ENCODE assay signal across 18 cellular contexts in the genomic region with DNA sequence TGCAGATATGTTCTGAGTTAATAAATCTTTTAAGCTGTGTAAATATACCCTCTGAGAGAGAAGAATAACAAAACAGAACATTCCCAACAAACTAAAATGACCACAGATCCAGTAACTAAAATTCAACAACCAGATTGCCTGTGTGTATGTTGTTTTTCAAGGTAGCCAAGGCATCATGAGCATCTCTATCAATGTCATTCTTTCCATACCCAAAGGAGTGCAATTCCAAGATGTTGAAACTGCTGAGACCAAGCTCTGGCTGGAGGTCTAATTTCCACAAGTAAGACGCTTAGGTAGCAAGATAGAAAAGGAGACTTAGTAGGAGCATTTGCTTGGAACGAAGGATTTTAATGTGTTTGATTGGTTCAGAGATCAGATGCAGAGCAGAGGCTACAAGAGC.
"Had no signal": no experiment of that assay in that cellular context is flagged by ENCODE, and none has a peak within 500 bp of the region (broad histone marks: within the 10 kb centered on the region; RNA-seq: fewer than 3 reads in every experiment).

No MANE protein-coding gene starts in this region.

- H3K27ac Mint-ChIP-seq: activated CD4-positive, alpha-beta memory T cell treated with anti-CD3 and anti-CD28 coated beads, Interleukin-2, amount 10 ng/mL, durations not matched to agents 7 days and 5 days; activated CD8-positive, alpha-beta memory T cell treated with anti-CD3 and anti-CD28 coated beads, Interleukin-2, amount 10 ng/mL, durations not matched to agents 7 days and 5 days; activated naive CD4-positive, alpha-beta T cell treated with anti-CD3 and anti-CD28 coated beads for 36 hours; activated naive CD8-positive, alpha-beta T cell treated with anti-CD3 and anti-CD28 coated beads, Interleukin-2, amount 50 U/mL, for 24 hours; memory B cell; naive thymus-derived CD8-positive, alpha-beta T cell; stimulated activated naive B cell treated with anti-CD40 and anti-IgM and Interleukin-4, amounts not matched to agents 10 μg/mL and 1 μg/mL and 100 μg/mL, for 72 hours had no signal

- H3K9me3 ChIP-seq: gastrocnemius medialis, neutrophil, sigmoid colon, spleen had no signal

- H3K36me3 Mint-ChIP-seq: activated CD8-positive, alpha-beta memory T cell treated with anti-CD3 and anti-CD28 coated beads, Interleukin-2, amount 10 ng/mL, durations not matched to agents 7 days and 5 days; memory B cell; naive thymus-derived CD8-positive, alpha-beta T cell; stimulated activated naive B cell treated with anti-CD40 and anti-IgM and Interleukin-4, amounts not matched to agents 10 μg/mL and 1 μg/mL and 100 μg/mL, for 72 hours had no signal

- H3K4me3 ChIP-seq: gastrocnemius medialis, heart left ventricle, sigmoid colon, spleen had no signal

- H3K4me1 Mint-ChIP-seq: activated CD4-positive, alpha-beta memory T cell treated with anti-CD3 and anti-CD28 coated beads, Interleukin-2, amount 10 ng/mL, durations not matched to agents 7 days and 5 days; activated CD8-positive, alpha-beta memory T cell treated with anti-CD3 and anti-CD28 coated beads, Interleukin-2, amount 10 ng/mL, durations not matched to agents 7 days and 5 days; memory B cell; naive thymus-derived CD8-positive, alpha-beta T cell had no signal

- H3K9me3 Mint-ChIP-seq: activated CD4-positive, alpha-beta memory T cell treated with anti-CD3 and anti-CD28 coated beads, Interleukin-2, amount 10 ng/mL, durations not matched to agents 7 days and 5 days; activated naive CD4-positive, alpha-beta T cell treated with anti-CD3 and anti-CD28 coated beads for 36 hours; activated naive CD8-positive, alpha-beta T cell treated with anti-CD3 and anti-CD28 coated beads, Interleukin-2, amount 50 U/mL, for 24 hours; endodermal cell; memory B cell had no signal

- H3K36me3 ChIP-seq: heart left ventricle, neutrophil, sigmoid colon, spleen had no signal

- H3K4me1 ChIP-seq: parathyroid adenoma, spleen had no signal

- H3K4me3 Mint-ChIP-seq: activated CD4-positive, alpha-beta memory T cell treated with anti-CD3 and anti-CD28 coated beads, Interleukin-2, amount 10 ng/mL, durations not matched to agents 7 days and 5 days; activated CD8-positive, alpha-beta memory T cell treated with anti-CD3 and anti-CD28 coated beads, Interleukin-2, amount 10 ng/mL, durations not matched to agents 7 days and 5 days; activated naive CD4-positive, alpha-beta T cell treated with anti-CD3 and anti-CD28 coated beads for 36 hours; activated naive CD8-positive, alpha-beta T cell treated with anti-CD3 and anti-CD28 coated beads, Interleukin-2, amount 50 U/mL, for 24 hours; endodermal cell; memory B cell; naive thymus-derived CD8-positive, alpha-beta T cell; stimulated activated naive B cell treated with anti-CD40 and anti-IgM and Interleukin-4, amounts not matched to agents 10 μg/mL and 1 μg/mL and 100 μg/mL, for 72 hours had no signal

- H3K27me3 ChIP-seq: gastrocnemius medialis, heart left ventricle, neutrophil, sigmoid colon, spleen had no signal

- H2AFZ ChIP-seq: parathyroid adenoma had no signal

- ATAC-seq: activated CD8-positive, alpha-beta memory T cell treated with anti-CD3 and anti-CD28 coated beads, Interleukin-2, amount 10 ng/mL, durations not matched to agents 7 days and 5 days; activated naive CD8-positive, alpha-beta T cell treated with anti-CD3 and anti-CD28 coated beads, Interleukin-2, amount 50 U/mL, for 24 hours; gastrocnemius medialis; heart left ventricle; naive thymus-derived CD8-positive, alpha-beta T cell; stimulated activated naive B cell treated with anti-CD40 and anti-IgM and Interleukin-4, amounts not matched to agents 10 μg/mL and 1 μg/mL and 100 μg/mL, for 72 hours had no signal

- H3K27ac ChIP-seq: gastrocnemius medialis, heart left ventricle, neutrophil, parathyroid adenoma, sigmoid colon, spleen had no signal

- H3K9ac ChIP-seq: parathyroid adenoma had no signal

- DNase-seq: activated CD4-positive, alpha-beta memory T cell treated with anti-CD3 and anti-CD28 coated beads, Interleukin-2, amount 10 ng/mL, durations not matched to agents 7 days and 5 days; activated CD4-positive, alpha-beta T cell treated with anti-CD3 and anti-CD28 coated beads for 48 hours; activated CD4-positive, CD25-positive, alpha-beta regulatory T cell; activated CD8-positive, alpha-beta memory T cell treated with anti-CD3 and anti-CD28 coated beads, Interleukin-2, amount 10 ng/mL, durations not matched to agents 7 days and 5 days; activated naive CD4-positive, alpha-beta T cell treated with anti-CD3 and anti-CD28 coated beads for 36 hours; activated naive CD8-positive, alpha-beta T cell treated with anti-CD3 and anti-CD28 coated beads, Interleukin-2, amount 50 U/mL, for 24 hours; endodermal cell; gastrocnemius medialis; heart left ventricle; kidney glomerular epithelial cell; naive thymus-derived CD8-positive, alpha-beta T cell; sigmoid colon; spleen; stimulated activated naive B cell treated with anti-CD40 and anti-IgM and Interleukin-4, amounts not matched to agents 10 μg/mL and 1 μg/mL and 100 μg/mL, for 72 hours; T1000 had no signal

- H3K27me3 Mint-ChIP-seq: activated CD4-positive, alpha-beta memory T cell treated with anti-CD3 and anti-CD28 coated beads, Interleukin-2, amount 10 ng/mL, durations not matched to agents 7 days and 5 days; activated CD8-positive, alpha-beta memory T cell treated with anti-CD3 and anti-CD28 coated beads, Interleukin-2, amount 10 ng/mL, durations not matched to agents 7 days and 5 days; memory B cell; stimulated activated naive B cell treated with anti-CD40 and anti-IgM and Interleukin-4, amounts not matched to agents 10 μg/mL and 1 μg/mL and 100 μg/mL, for 72 hours had no signal
